In the genomic region with DNA sequence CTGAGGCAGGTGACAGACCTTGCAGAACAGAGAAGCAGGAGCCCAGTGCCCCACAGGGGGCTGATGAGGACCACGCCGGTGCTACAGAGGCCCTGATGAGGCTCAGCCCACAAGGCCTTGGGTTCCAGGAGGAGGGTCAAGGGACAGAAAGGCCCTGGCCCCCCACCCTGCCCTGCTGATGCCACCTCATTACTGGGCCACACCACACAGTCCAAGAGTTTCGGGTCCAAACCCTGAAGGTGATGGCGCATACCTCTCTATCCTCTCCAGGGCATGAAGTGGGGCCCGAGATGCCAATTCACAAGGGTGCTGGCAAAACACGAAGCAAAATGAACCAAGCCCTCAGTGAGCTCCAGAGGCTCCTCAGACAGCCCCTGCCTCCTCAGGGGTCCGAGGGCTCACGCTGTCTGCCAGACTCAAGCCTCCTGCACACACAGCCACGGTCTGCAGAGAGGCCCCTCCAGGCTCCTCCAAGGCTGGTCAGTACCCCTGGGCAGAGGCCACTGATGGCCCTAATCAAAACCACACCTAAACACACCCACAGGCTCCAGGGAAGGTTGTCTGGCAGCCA, we compare ENCODE assay signal across 15 cellular contexts.
DNase-seq lines count a peak whose midpoint lies in the region; ATAC-seq lines count a peak whose summit lies in the region.
"Had no signal": no experiment of that assay in that cellular context is flagged by ENCODE, and none has a peak within 500 bp of the region (broad histone marks: within the 10 kb centered on the region; RNA-seq: fewer than 3 reads in every experiment).

No MANE protein-coding gene starts in this region.

- ATAC-seq in stimulated activated effector memory CD8-positive, alpha-beta T cell treated with anti-CD3 and anti-CD28 coated beads, Interleukin-12 subunit alpha, Interleukin-12 subunit beta, amount 100 ng/mL, for 72 hours: no peak
- no peak for ATAC-seq in GM18907 (IDR thresholded peaks at IDR 0.05; ENCODE audit: unreplicated experiment)
- ATAC-seq: naive thymus-derived CD4-positive, alpha-beta T cell had no signal

- H3K4me1 Mint-ChIP-seq in stimulated activated effector memory CD8-positive, alpha-beta T cell treated with anti-CD3 and anti-CD28 coated beads, Interleukin-12 subunit alpha, Interleukin-12 subunit beta, amount 100 ng/mL, for 72 hours: peaks cover 27% of the 10 kb centered on the region

- H3K4me3 Mint-ChIP-seq in stimulated activated effector memory CD8-positive, alpha-beta T cell treated with anti-CD3 and anti-CD28 coated beads, Interleukin-12 subunit alpha, Interleukin-12 subunit beta, amount 100 ng/mL, for 72 hours: no peak overlapping the region
- H3K4me3 Mint-ChIP-seq: activated naive CD8-positive, alpha-beta T cell; naive thymus-derived CD4-positive, alpha-beta T cell had no signal

- H3K27ac Mint-ChIP-seq in stimulated activated effector memory CD8-positive, alpha-beta T cell treated with anti-CD3 and anti-CD28 coated beads, Interleukin-12 subunit alpha, Interleukin-12 subunit beta, amount 100 ng/mL, for 72 hours: peak overlapping the region; percentile 74
- H3K27ac Mint-ChIP-seq: activated naive CD8-positive, alpha-beta T cell; naive thymus-derived CD4-positive, alpha-beta T cell had no signal

- H3K36me3 Mint-ChIP-seq in stimulated activated effector memory CD8-positive, alpha-beta T cell treated with anti-CD3 and anti-CD28 coated beads, Interleukin-12 subunit alpha, Interleukin-12 subunit beta, amount 100 ng/mL, for 72 hours: no peaks in the 10 kb centered on the region
- H3K36me3 Mint-ChIP-seq: activated naive CD8-positive, alpha-beta T cell; naive thymus-derived CD4-positive, alpha-beta T cell had no signal

- DNase-seq in activated T-cell treated with anti-CD3 and anti-CD28 coated beads, Interleukin-2, amount 50 U/mL, for 1 hour: peak; percentile 7
- DNase-seq in activated T-cell treated with anti-CD3 and anti-CD28 coated beads for 4 hours: no peak
- DNase-seq in activated naive CD4-positive, alpha-beta T cell treated with anti-CD3 and anti-CD28 coated beads, Interleukin-2, amount 50 U/mL, for 16 hours: peak; percentile 4
- DNase-seq in islet precursor cell: peak; percentile 42
- peak in 1 of 2 donors; percentile 45 for DNase-seq in stimulated activated effector memory CD8-positive, alpha-beta T cell treated with anti-CD3 and anti-CD28 coated beads, Interleukin-12 subunit alpha, Interleukin-12 subunit beta, amount 100 ng/mL, for 72 hours (ENCODE audit: low spot score in 2 of 2)
- DNase-seq in stimulated activated CD4-positive, alpha-beta T cell treated with anti-CD3 and anti-CD28 coated beads, Interleukin-15, amount 100 ng/mL, for 24 hours: no peak
- DNase-seq in NCI-H2107 (lab: John Stamatoyannopoulos, UW): no peak
- DNase-seq: ACHN; EL; NCI-H1694; stimulated activated CD4-positive, alpha-beta T cell treated with anti-CD3 and anti-CD28 coated beads, Interleukin-2, amount 100 ng/mL, for 48 hours; T-helper 9 cell had no signal

- H3K9me3 Mint-ChIP-seq in stimulated activated effector memory CD8-positive, alpha-beta T cell treated with anti-CD3 and anti-CD28 coated beads, Interleukin-12 subunit alpha, Interleukin-12 subunit beta, amount 100 ng/mL, for 72 hours: no peaks in the 10 kb centered on the region

Comparison
In these comparisons a context has a peak if more than half of its experiments do, and no peak if none do; other contexts are left out.
1. DNase-seq: peak in activated T-cell treated with anti-CD3 and anti-CD28 coated beads, Interleukin-2, amount 50 U/mL, for 1 hour (single experiment), activated naive CD4-positive, alpha-beta T cell treated with anti-CD3 and anti-CD28 coated beads, Interleukin-2, amount 50 U/mL, for 16 hours (single experiment) and islet precursor cell (single experiment); none in activated T-cell treated with anti-CD3 and anti-CD28 coated beads for 4 hours (single experiment), stimulated activated CD4-positive, alpha-beta T cell treated with anti-CD3 and anti-CD28 coated beads, Interleukin-15, amount 100 ng/mL, for 24 hours (single experiment) and NCI-H2107 (single experiment).